In genomic region chrX:27966492-27966891, GRCh38 we compare ENCODE assay signal across 26 cellular contexts. TPM values are rescaled to one million over a fixed set of nuclear protein-coding genes. Genes with fewer than 3 reads are reported as not detected.
DNase-seq lines count a peak whose midpoint lies in the region; ATAC-seq and TF ChIP-seq lines count a peak whose summit lies in the region.
"Had no signal": no experiment of that assay in that cellular context is flagged by ENCODE, and none has a peak within 500 bp of the region (broad histone marks: within the 10 kb centered on the region; RNA-seq: fewer than 3 reads in every experiment).

No MANE protein-coding gene starts in this region.

- DNase-seq in Caki2 (ENCODE audit: low read depth) = peak; percentile 2
- peak; percentile 74 for DNase-seq in OCI-M2 (lab: John Stamatoyannopoulos, UW; ENCODE audit: unreplicated experiment)
- no peak for DNase-seq in left lung
- DNase-seq in NCI-H2107 treated with DMSO at 0.1 percent for 48 hours (lab: John Stamatoyannopoulos, UW; ENCODE audit: unreplicated experiment) = no peak
- no peak for DNase-seq in H7
- no peak for DNase-seq in putamen (ENCODE audit: low spot score)
- DNase-seq: ACHN; activated CD4-positive, alpha-beta T cell treated with anti-CD3 and anti-CD28 coated beads, Interleukin-2, amount 50 U/mL, for 48 hours; activated CD8-positive, alpha-beta memory T cell treated with anti-CD3 and anti-CD28 coated beads, Interleukin-2, amount 50 U/mL, for 4 hours; activated naive CD4-positive, alpha-beta T cell treated with anti-CD3 and anti-CD28 coated beads, Interleukin-2, amount 50 U/mL, for 16 hours; amygdala; Kasumi-1; kidney; NCI-H1105; NCI-H2029 treated with DMSO at 0.1 percent for 48 hours; NCI-H446 treated with DMSO at 0.1 percent for 48 hours; posterior cingulate gyrus; SHP77; SW 1271 had no signal

- in situ Hi-C loops in Caki2 (cut with HindIII; ENCODE audit: low pct_unique_long_range_greater_than_20kb, low sequenced_read_pairs) = no loop called here

- H3K4me3 ChIP-seq in esophagus (ENCODE audit: low read depth in 1 of 2, low read length in 2 of 2) = no peak overlapping the region
- no peak overlapping the region for H3K4me3 ChIP-seq in left lung
- no peak overlapping the region for H3K4me3 ChIP-seq in H7 (ENCODE audit: insufficient read depth, low read depth, low read length)
- H3K4me3 ChIP-seq: BLaER1, upper lobe of left lung had no signal

- ATAC-seq in left lung = peak; percentile 43
- ATAC-seq in HG03565 (IDR thresholded peaks at IDR 0.05; ENCODE audit: unreplicated experiment) = no peak

- peak overlapping the region; percentile 41 to 72 for H3K27ac ChIP-seq in esophagus (ENCODE audit: low read depth in 2 of 2, low read length in 1 of 2)
- no peak overlapping the region for H3K27ac ChIP-seq in left lung
- H3K27ac ChIP-seq: BLaER1, upper lobe of left lung had no signal

- no peaks in the 10 kb centered on the region for H3K36me3 ChIP-seq in esophagus (ENCODE audit: control insufficient read depth in 2 of 2, insufficient read depth in 2 of 2, low read length in 1 of 2)
- H3K36me3 ChIP-seq in left lung = no peaks in the 10 kb centered on the region
- no peaks in the 10 kb centered on the region for H3K36me3 ChIP-seq in H7 (replicated peaks; ENCODE audit: control insufficient read depth, insufficient read depth, low read length)
- H3K36me3 ChIP-seq: BLaER1, upper lobe of left lung had no signal

- WGBS in esophagus, 2 donors = 20 to 21% methylated on average over 1 of the region's 1 CpG

- no peak for TF ChIP-seq CTCF in left lung (IDR thresholded peaks at IDR 0.05)

- intact Hi-C loops in left lung (cut with DNase I) = no loop called here

- H3K9me3 ChIP-seq in esophagus (ENCODE audit: control insufficient read depth in 2 of 2, insufficient read depth in 1 of 2, low read depth in 1 of 2, low read length in 1 of 2) (no peaks in the 10 kb centered on the region), left lung (no peaks in the 10 kb centered on the region)
- H3K9me3 ChIP-seq: upper lobe of left lung had no signal

- H3K4me1 ChIP-seq in esophagus (ENCODE audit: control insufficient read depth in 2 of 2, insufficient read depth in 2 of 2, low read length in 1 of 2) = no peaks in the 10 kb centered on the region
- no peaks in the 10 kb centered on the region for H3K4me1 ChIP-seq in left lung
- H3K4me1 ChIP-seq: BLaER1 had no signal

- H3K27me3 ChIP-seq in esophagus (ENCODE audit: control insufficient read depth in 1 of 2, insufficient read depth in 2 of 2, low read length in 2 of 2) (no peaks in the 10 kb centered on the region), left lung (no peaks in the 10 kb centered on the region), H7 (ENCODE audit: control insufficient read depth, insufficient read depth, low read length) (no peaks in the 10 kb centered on the region)
- H3K27me3 ChIP-seq: upper lobe of left lung had no signal

RNA-seq across cellular contexts. Expression of gene DCAF8L1, which starts 14.8 kb away (rescaled TPM):
- total RNA-seq in Caki2 (2014; rRNA removed; shearing (Covaris generic); ENCODE audit: low replicate concordance) = not detected in 2 replicates
- polyA plus RNA-seq in esophagus = not detected
- total RNA-seq in left lung = not detected
- total RNA-seq in H7 (2014; rRNA removed; shearing (Covaris generic)) = not detected in 2 replicates
- total RNA-seq: cardiac septum, frontal cortex, kidney, OCI-LY7, upper lobe of left lung had no signal

Comparison
In these comparisons a context has a peak if more than half of its experiments do, and no peak if none do; other contexts are left out.
1. DNase-seq: peak in Caki2 (single experiment) and OCI-M2 (single experiment); none in left lung (0 of 2), NCI-H2107 treated with DMSO at 0.1 percent for 48 hours (single experiment), H7 (single experiment) and putamen (single experiment).
2. H3K27ac ChIP-seq: peak in esophagus (2 of 2); none in left lung (0 of 2).